In the genomic region with DNA sequence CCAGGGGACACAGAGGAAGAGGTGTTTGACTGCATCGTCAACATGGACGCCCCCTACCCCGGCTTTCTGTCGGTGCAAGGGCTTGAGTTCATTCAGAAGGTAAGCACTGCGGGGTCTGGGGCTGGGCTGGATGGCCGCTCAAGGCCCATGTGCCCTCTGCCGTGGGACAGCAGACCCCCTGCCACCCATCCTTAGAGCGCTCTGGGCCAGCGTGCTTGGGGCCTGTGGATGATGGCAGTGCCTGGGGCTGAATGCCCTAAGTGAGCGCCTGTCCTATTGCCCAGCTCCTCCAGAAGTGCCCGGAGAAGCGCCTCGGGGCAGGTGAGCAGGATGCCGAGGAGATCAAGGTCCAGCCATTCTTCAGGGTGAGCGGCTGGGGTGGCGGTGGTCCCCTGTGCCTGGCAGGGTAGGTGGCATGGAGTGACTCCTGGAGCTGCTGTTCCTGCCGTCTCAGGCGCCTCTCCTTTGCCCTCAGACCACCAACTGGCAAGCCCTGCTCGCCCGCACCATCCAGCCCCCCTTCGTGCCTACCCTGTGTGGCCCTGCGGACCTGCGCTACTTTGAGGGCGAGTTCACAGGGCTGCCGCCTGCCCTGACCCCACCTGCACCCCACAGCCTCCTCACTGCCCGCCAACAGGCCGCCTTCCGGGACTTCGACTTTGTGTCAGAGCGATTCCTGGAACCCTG, we compare ENCODE assay signal across 1 cellular context.
TF ChIP-seq lines count a peak whose summit lies in the region.

No MANE protein-coding gene starts in this region.

TF ChIP-seq in GM12878, 131 proteins besides CTCF, POLR2A, EP300 and RAD21:
- TF ChIP-seq ZNF384 (IDR thresholded peaks at IDR 0.05; ENCODE audit: borderline replicate concordance, low read depth, low read length): no peak
- TF ChIP-seq, protein P1, sequence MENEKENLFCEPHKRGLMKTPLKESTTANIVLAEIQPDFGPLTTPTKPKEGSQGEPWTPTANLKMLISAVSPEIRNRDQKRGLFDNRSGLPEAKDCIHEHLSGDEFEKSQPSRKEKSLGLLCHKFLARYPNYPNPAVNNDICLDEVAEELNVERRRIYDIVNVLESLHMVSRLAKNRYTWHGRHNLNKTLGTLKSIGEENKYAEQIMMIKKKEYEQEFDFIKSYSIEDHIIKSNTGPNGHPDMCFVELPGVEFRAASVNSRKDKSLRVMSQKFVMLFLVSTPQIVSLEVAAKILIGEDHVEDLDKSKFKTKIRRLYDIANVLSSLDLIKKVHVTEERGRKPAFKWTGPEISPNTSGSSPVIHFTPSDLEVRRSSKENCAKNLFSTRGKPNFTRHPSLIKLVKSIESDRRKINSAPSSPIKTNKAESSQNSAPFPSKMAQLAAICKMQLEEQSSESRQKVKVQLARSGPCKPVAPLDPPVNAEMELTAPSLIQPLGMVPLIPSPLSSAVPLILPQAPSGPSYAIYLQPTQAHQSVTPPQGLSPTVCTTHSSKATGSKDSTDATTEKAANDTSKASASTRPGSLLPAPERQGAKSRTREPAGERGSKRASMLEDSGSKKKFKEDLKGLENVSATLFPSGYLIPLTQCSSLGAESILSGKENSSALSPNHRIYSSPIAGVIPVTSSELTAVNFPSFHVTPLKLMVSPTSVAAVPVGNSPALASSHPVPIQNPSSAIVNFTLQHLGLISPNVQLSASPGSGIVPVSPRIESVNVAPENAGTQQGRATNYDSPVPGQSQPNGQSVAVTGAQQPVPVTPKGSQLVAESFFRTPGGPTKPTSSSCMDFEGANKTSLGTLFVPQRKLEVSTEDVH (IDR thresholded peaks at IDR 0.05; ENCODE audit: low read depth, partially characterized antibody): no peak
- no peak for TF ChIP-seq NRF1 (conservative IDR thresholded peaks at IDR 0.05; ENCODE audit: low read depth, low read length)
- no peak for TF ChIP-seq JUNB (IDR thresholded peaks at IDR 0.05)
- no peak for TF ChIP-seq BACH1 (IDR thresholded peaks at IDR 0.05; ENCODE audit: borderline replicate concordance)
- TF ChIP-seq RUNX3 (IDR thresholded peaks at IDR 0.05; ENCODE audit: low read length): no peak
- TF ChIP-seq RB1 (IDR thresholded peaks at IDR 0.05; ENCODE audit: borderline replicate concordance): no peak
- TF ChIP-seq ESRRA (IDR thresholded peaks at IDR 0.05; ENCODE audit: low read length): no peak
- TF ChIP-seq MYC (IDR thresholded peaks at IDR 0.05; ENCODE audit: insufficient read depth, insufficient read length, insufficient replicate concordance, low read length, severe bottlenecking): no peak
- TF ChIP-seq SIN3A (IDR thresholded peaks at IDR 0.05; ENCODE audit: low read depth, low read length): no peak
- no peak for TF ChIP-seq ETV6 (conservative IDR thresholded peaks at IDR 0.05 in 1 of 2, IDR thresholded peaks at IDR 0.05 in 1 of 2; ENCODE audit: borderline replicate concordance in 1 of 2, low read depth in 1 of 2)
- TF ChIP-seq, protein P2, sequence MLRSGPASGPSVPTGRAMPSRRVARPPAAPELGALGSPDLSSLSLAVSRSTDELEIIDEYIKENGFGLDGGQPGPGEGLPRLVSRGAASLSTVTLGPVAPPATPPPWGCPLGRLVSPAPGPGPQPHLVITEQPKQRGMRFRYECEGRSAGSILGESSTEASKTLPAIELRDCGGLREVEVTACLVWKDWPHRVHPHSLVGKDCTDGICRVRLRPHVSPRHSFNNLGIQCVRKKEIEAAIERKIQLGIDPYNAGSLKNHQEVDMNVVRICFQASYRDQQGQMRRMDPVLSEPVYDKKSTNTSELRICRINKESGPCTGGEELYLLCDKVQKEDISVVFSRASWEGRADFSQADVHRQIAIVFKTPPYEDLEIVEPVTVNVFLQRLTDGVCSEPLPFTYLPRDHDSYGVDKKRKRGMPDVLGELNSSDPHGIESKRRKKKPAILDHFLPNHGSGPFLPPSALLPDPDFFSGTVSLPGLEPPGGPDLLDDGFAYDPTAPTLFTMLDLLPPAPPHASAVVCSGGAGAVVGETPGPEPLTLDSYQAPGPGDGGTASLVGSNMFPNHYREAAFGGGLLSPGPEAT (IDR thresholded peaks at IDR 0.05; ENCODE audit: low read depth): no peak
